In the genomic region with DNA sequence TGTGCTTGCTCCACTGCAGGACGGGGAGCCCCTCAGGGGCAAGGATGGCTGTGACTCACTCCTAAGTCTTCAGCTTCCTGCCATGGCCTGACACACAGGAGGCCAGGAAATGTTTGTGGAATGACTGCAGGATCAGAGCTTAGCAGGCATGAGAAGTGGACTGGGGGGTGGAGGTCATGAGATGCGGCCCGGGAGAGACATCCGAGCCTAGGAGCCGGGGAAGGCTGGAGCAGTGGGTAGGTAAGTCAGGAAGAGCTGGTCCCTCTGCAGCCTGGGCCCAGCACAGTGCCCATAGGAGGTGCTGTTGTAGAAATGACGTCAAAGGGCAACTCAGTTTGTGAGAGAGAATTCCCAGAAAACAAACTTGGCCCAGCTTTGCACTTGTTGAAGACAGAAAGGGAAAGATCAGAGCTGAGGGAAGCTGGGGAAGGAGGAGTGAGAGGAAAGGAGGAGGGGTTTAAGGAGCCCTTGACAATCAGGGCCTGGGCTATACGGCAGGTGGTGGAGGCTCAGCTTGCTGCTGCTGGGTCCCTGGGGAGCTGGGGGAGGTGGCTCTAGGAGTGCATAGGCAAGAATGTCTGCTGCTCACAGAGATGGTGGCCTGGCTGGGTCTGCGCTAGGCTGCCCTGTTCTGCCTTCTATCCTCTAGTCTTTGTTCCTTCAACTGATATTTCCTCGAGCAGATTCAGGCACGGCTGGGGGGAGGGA, we compare ENCODE assay signal across 8 cellular contexts. TPM values are rescaled to one million over a fixed set of nuclear protein-coding genes. Genes with fewer than 3 reads are reported as not detected.
DNase-seq lines count a peak whose midpoint lies in the region; ATAC-seq, FAIRE-seq and TF ChIP-seq lines count a peak whose summit lies in the region.

No MANE protein-coding gene starts in this region.

- ATAC-seq in HG03196 (IDR thresholded peaks at IDR 0.05; ENCODE audit: unreplicated experiment): peak; percentile 50

- TF ChIP-seq CTCF in AG10803 (conservative IDR thresholded peaks at IDR 0.05; ENCODE audit: low read length) (peak; percentile 41), esophagus muscularis mucosa (IDR thresholded peaks at IDR 0.05) (no peak), ovary (IDR thresholded peaks at IDR 0.05) (no peak)

- no peaks in the 10 kb centered on the region for H3K36me3 ChIP-seq in esophagus muscularis mucosa
- no peaks in the 10 kb centered on the region for H3K36me3 ChIP-seq in ovary

- CTCF ChIA-PET in HEK293T (lab: Yijun Ruan, JAX): interaction anchor here (0.6 to 1.4 kb wide), 9 partner anchors 9 to 326 kb away, joined by 3 to 4 read pairs (median 3); partner anchors contain the start of gene POU2F2

- TF ChIP-seq POLR2A in esophagus muscularis mucosa (IDR thresholded peaks at IDR 0.05; ENCODE audit: low read depth): no peak
- TF ChIP-seq POLR2A in ovary (IDR thresholded peaks at IDR 0.05): no peak

- H3K4me3 ChIP-seq in AG10803 (ENCODE audit: low read length): peak overlapping the region; percentile 37
- H3K4me3 ChIP-seq in esophagus muscularis mucosa: no peak overlapping the region
- no peak overlapping the region for H3K4me3 ChIP-seq in skeletal muscle cell (ENCODE audit: low read depth, low read length)
- no peak overlapping the region for H3K4me3 ChIP-seq in ovary

- POLR2A ChIA-PET in HEK293T (lab: Yijun Ruan, JAX): interaction anchor here (0.6 to 1.9 kb wide), 5 partner anchors 10 to 299 kb away, joined by 3 to 4 read pairs (median 3); no protein-coding TSS in a partner anchor

- FAIRE-seq in GM18507 (lab: Jason Lieb, UNC): peak; percentile 31

- H3K9me3 ChIP-seq in esophagus muscularis mucosa: no peaks in the 10 kb centered on the region
- H3K9me3 ChIP-seq in ovary: no peaks in the 10 kb centered on the region

- WGBS in esophagus muscularis mucosa: 27% methylated on average over 10 of the region's 10 CpGs
- 36 to 44% (median 36%) methylated on average over 10 of the region's 10 CpGs for WGBS in ovary, 3 donors

- TF ChIP-seq EP300 in esophagus muscularis mucosa (IDR thresholded peaks at IDR 0.05) (no peak), ovary (IDR thresholded peaks at IDR 0.05) (no peak)

- DNase-seq in AG10803 (ENCODE audit: low read depth) (peak; percentile 97), GM18507 (ENCODE audit: extremely low spot score, insufficient read length, low read depth) (no peak), esophagus muscularis mucosa (ENCODE audit: extremely low spot score) (no peak), skeletal muscle cell (ENCODE audit: low read depth) (peak; percentile 89), HEK293T (ENCODE audit: extremely low spot score) (no peak), ovary (no peak)

- intact Hi-C loops in esophagus muscularis mucosa (cut with DNase I) (no loop called here), ovary (cut with DNase I) (no loop called here)

- H3K4me1 ChIP-seq in esophagus muscularis mucosa (peaks cover 9 to 15% (median 11%) of the 10 kb centered on the region in 4 donors), ovary (ENCODE audit: insufficient read depth) (peaks cover 4% of the 10 kb centered on the region)

- H3K27ac ChIP-seq in esophagus muscularis mucosa (replicated peaks in 1 of 4) (peak overlapping the region in 3 of 4 donors; percentile 19 to 62 (median 19)), ovary (no peak overlapping the region)

- H3K27me3 ChIP-seq in esophagus muscularis mucosa (peaks cover 0 to 15% (median 0%) of the 10 kb centered on the region in 4 donors), ovary (no peaks in the 10 kb centered on the region)

TF ChIP-seq in PFSK-1, 5 proteins besides CTCF, POLR2A, EP300 and RAD21:
- TF ChIP-seq TAF1 (IDR thresholded peaks at IDR 0.05; ENCODE audit: borderline replicate concordance, insufficient read depth, low read length) (0 out of 2 replicates have a peak, but pooled peaks have one; percentile 21), POLR2AphosphoS5 (IDR thresholded peaks at IDR 0.05; ENCODE audit: low read depth, low read length) (no peak), FOXP2 (optimal IDR thresholded peaks at IDR 0.05; ENCODE audit: borderline replicate concordance, extremely low read depth, extremely low read length, insufficient read depth) (peak; percentile 26), SIN3A (IDR thresholded peaks at IDR 0.05; ENCODE audit: borderline replicate concordance, insufficient read depth, low read length) (no peak)
- TF ChIP-seq, protein P1, sequence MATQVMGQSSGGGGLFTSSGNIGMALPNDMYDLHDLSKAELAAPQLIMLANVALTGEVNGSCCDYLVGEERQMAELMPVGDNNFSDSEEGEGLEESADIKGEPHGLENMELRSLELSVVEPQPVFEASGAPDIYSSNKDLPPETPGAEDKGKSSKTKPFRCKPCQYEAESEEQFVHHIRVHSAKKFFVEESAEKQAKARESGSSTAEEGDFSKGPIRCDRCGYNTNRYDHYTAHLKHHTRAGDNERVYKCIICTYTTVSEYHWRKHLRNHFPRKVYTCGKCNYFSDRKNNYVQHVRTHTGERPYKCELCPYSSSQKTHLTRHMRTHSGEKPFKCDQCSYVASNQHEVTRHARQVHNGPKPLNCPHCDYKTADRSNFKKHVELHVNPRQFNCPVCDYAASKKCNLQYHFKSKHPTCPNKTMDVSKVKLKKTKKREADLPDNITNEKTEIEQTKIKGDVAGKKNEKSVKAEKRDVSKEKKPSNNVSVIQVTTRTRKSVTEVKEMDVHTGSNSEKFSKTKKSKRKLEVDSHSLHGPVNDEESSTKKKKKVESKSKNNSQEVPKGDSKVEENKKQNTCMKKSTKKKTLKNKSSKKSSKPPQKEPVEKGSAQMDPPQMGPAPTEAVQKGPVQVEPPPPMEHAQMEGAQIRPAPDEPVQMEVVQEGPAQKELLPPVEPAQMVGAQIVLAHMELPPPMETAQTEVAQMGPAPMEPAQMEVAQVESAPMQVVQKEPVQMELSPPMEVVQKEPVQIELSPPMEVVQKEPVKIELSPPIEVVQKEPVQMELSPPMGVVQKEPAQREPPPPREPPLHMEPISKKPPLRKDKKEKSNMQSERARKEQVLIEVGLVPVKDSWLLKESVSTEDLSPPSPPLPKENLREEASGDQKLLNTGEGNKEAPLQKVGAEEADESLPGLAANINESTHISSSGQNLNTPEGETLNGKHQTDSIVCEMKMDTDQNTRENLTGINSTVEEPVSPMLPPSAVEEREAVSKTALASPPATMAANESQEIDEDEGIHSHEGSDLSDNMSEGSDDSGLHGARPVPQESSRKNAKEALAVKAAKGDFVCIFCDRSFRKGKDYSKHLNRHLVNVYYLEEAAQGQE (IDR thresholded peaks at IDR 0.05; ENCODE audit: insufficient read depth in 1 of 2, low read depth in 2 of 2, low read length in 2 of 2): no peak; a peak in 1 of 4 replicates
TF ChIP-seq in PFSK-1: peak in this region for 2.

TF ChIP-seq in HEK293T, 16 proteins besides CTCF, POLR2A, EP300 and RAD21:
- TF ChIP-seq ELF4 (IDR thresholded peaks at IDR 0.05) (no peak), ARNT (IDR thresholded peaks at IDR 0.05) (no peak), SUZ12 (IDR thresholded peaks at IDR 0.05) (no peak), L3MBTL2 (conservative IDR thresholded peaks at IDR 0.05) (no peak), FOXM1 (IDR thresholded peaks at IDR 0.05; ENCODE audit: borderline replicate concordance) (no peak), SP1 (IDR thresholded peaks at IDR 0.05) (no peak), ZNF384 (IDR thresholded peaks at IDR 0.05) (no peak), FOXK2 (IDR thresholded peaks at IDR 0.05) (no peak), LEF1 (IDR thresholded peaks at IDR 0.05; ENCODE audit: borderline replicate concordance) (no peak)
- TF ChIP-seq, protein P2, sequence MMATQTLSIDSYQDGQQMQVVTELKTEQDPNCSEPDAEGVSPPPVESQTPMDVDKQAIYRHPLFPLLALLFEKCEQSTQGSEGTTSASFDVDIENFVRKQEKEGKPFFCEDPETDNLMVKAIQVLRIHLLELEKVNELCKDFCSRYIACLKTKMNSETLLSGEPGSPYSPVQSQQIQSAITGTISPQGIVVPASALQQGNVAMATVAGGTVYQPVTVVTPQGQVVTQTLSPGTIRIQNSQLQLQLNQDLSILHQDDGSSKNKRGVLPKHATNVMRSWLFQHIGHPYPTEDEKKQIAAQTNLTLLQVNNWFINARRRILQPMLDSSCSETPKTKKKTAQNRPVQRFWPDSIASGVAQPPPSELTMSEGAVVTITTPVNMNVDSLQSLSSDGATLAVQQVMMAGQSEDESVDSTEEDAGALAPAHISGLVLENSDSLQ (IDR thresholded peaks at IDR 0.05): no peak

RNA-seq across cellular contexts. Expression of gene POU2F2, which starts 18.5 kb away (rescaled TPM):
- 1.0 TPM for polyA plus RNA-seq in PFSK-1 (2012; ENCODE audit: insufficient read length, low read depth)
- total RNA-seq in esophagus muscularis mucosa (1 to 10 TPM in 3 of 4 donors, under 1 TPM in 1; 0.52 to 2.5 (median 1.5) TPM), ovary (1 to 10 TPM in 4 of 7 donors, under 1 TPM in 2, not detected in 1; 0.72 to 4.3 (median 1.4) TPM)
- 1 to 10 TPM in 1 of 2 donors, under 1 TPM in 1; 0.52 to 1.2 TPM for polyA plus RNA-seq in ovary

RNA-seq across cellular contexts. Expression of gene ZNF574, which starts 37.8 kb away (rescaled TPM):
- polyA plus RNA-seq in PFSK-1 (2012; ENCODE audit: insufficient read length, low read depth): 24.3 TPM
- total RNA-seq in esophagus muscularis mucosa: 10 to 100 TPM; 15.0 to 28.4 (median 21.7) TPM
- total RNA-seq in ovary: 10 to 100 TPM; 10.3 to 24.6 (median 18.2) TPM
- polyA plus RNA-seq in ovary: 10 to 100 TPM in 1 of 2 donors, 1 to 10 TPM in 1; 2.4 to 14.9 TPM

RNA-seq across cellular contexts. Expression of gene GRIK5, which starts 43.8 kb away (rescaled TPM):
- 1.5 TPM for polyA plus RNA-seq in PFSK-1 (2012; ENCODE audit: insufficient read length, low read depth)
- total RNA-seq in esophagus muscularis mucosa: 10 to 100 TPM in 2 of 4 donors, 1 to 10 TPM in 2; 8.6 to 27.6 (median 13.8) TPM
- 10 to 100 TPM in 2 of 7 donors, 1 to 10 TPM in 5; 1.7 to 16.3 (median 3.7) TPM for total RNA-seq in ovary
- 1 to 10 TPM; 2.9 to 5.3 TPM for polyA plus RNA-seq in ovary

Comparison
In these comparisons a context has a peak if more than half of its experiments do, and no peak if none do; other contexts are left out.
1. DNase-seq: peak in AG10803 (single experiment) and skeletal muscle cell (single experiment); none in GM18507 (single experiment), esophagus muscularis mucosa (single experiment), HEK293T (single experiment) and ovary (0 of 5).
2. H3K27ac ChIP-seq: peak in esophagus muscularis mucosa (3 of 4); none in ovary (0 of 2).